In genomic region chr17:64497565-64498035, GRCh38 we compare ENCODE assay signal across 8 cellular contexts. TPM values are rescaled to one million over a fixed set of nuclear protein-coding genes. Genes with fewer than 3 reads are reported as not detected.
DNase-seq lines count a peak whose midpoint lies in the region; ATAC-seq, FAIRE-seq and TF ChIP-seq lines count a peak whose summit lies in the region.

No MANE protein-coding gene starts in this region.

- H3K9ac ChIP-seq in K562 (ENCODE audit: insufficient read depth in 1 of 2, low read depth in 2 of 2, low read length in 2 of 2), result peak overlapping the region; percentile 81 to 88; a peak in 3 of 4 replicates
- H3K9ac ChIP-seq in mucosa of rectum (ENCODE audit: low read depth in 1 of 2, low read length in 2 of 2), result peak overlapping the region; percentile 74 to 80

- H3K36me3 ChIP-seq in K562 (ENCODE audit: control insufficient read depth, insufficient read depth, low read length) (peaks cover 71% of the 10 kb centered on the region), mucosa of rectum (ENCODE audit: control insufficient read depth in 2 of 2, insufficient read depth in 2 of 2, low read length in 2 of 2) (peaks cover 47 to 48% of the 10 kb centered on the region in 2 donors)

- peak overlapping the region; percentile 85 for H3K4me2 ChIP-seq in K562 (ENCODE audit: insufficient read depth, low read length)

- no peak for TF ChIP-seq POLR2A in K562 (conservative IDR thresholded peaks at IDR 0.05)

- H3K9me3 ChIP-seq in K562 (replicated peaks; ENCODE audit: control insufficient read depth, insufficient read depth, low read depth, low read length) (no peaks in the 10 kb centered on the region), mucosa of rectum (ENCODE audit: control insufficient read depth in 2 of 2, low read length in 2 of 2) (no peaks in the 10 kb centered on the region)

- no peak overlapping the region for H2AFZ ChIP-seq in K562 (ENCODE audit: low read depth, low read length)

- no TSS peak for BruUV-seq in K562 (replicated peaks; lab: Mats Ljungman, UMichigan)

- H3K4me3 ChIP-seq in HL-60 (replicated peaks; ENCODE audit: insufficient read depth, low read length) (peak overlapping the region; percentile 75), K562 (peak overlapping the region; percentile 69), mucosa of rectum (ENCODE audit: low read length in 2 of 2) (peak overlapping the region; percentile 88)

- no peak for TF ChIP-seq RAD21 in K562 (CRISPR knock-in tag; conservative IDR thresholded peaks at IDR 0.05 in 1 of 2, IDR thresholded peaks at IDR 0.05 in 1 of 2)

- no peaks in the 10 kb centered on the region for H3K27me3 ChIP-seq in HL-60 (ENCODE audit: insufficient read depth, poor library complexity, severe bottlenecking)
- H3K27me3 ChIP-seq in K562 (ENCODE audit: control insufficient read depth in 2 of 2, insufficient read depth in 2 of 2, low read length in 2 of 2), result no peaks in the 10 kb centered on the region
- no peaks in the 10 kb centered on the region for H3K27me3 ChIP-seq in mucosa of rectum (ENCODE audit: control insufficient read depth in 2 of 2, insufficient read depth in 2 of 2, low read length in 2 of 2)

- POLR2A ChIA-PET in K562 (lab: Yijun Ruan, JAX), result interaction anchor here (0.6 to 6.8 kb wide), 20 partner anchors 8 to 720 kb away, joined by 3 to 114 read pairs (median 4); partner anchors contain the start of genes CEP95 and DDX5
- POLR2A ChIA-PET in GM10248 (lab: Yijun Ruan, JAX), result interaction anchor here (0.9 to 5.2 kb wide), 6 partner anchors 9 to 102 kb away, joined by 3 to 89 read pairs (median 4); partner anchors contain the start of genes CEP95 and DDX5

- peak; percentile 0 for ATAC-seq in K562

- CTCF ChIA-PET in K562 (lab: Yijun Ruan, JAX; ENCODE audit: low intra/inter-chr PET ratio), result interaction anchor here (1.2 to 2.3 kb wide), 4 partner anchors 76 to 191 kb away, joined by 4 to 10 read pairs (median 8); no protein-coding TSS in a partner anchor
- CTCF ChIA-PET in GM10248 (lab: Yijun Ruan, JAX), result interaction anchor here (1.0 to 5.9 kb wide), 10 partner anchors 9 to 152 kb away, joined by 3 to 33 read pairs (median 4); partner anchors contain the start of genes CEP95 and DDX5

- peaks cover 8% of the 10 kb centered on the region; the same call in 1 of the 2 replicates for H4K20me1 ChIP-seq in K562 (replicated peaks; ENCODE audit: control insufficient read depth, insufficient read depth, low read length)

- no peak for DNase-seq in HL-60 (ENCODE audit: low read depth in 1 of 2, low spot score in 1 of 2)
- no peak for DNase-seq in K562 (ENCODE audit: extremely low read depth in 1 of 4, low spot score in 3 of 4)
- DNase-seq in cerebellar cortex (ENCODE audit: low spot score), result no peak
- no peak for DNase-seq in GM10248 (ENCODE audit: extremely low spot score)
- no peak for DNase-seq in Ammon's horn (ENCODE audit: low spot score)
- no peak for DNase-seq in superior temporal gyrus (ENCODE audit: extremely low spot score)

- peak overlapping the region; percentile 84 for H3K27ac ChIP-seq in C4-2B
- H3K27ac ChIP-seq in HL-60 (replicated peaks), result peak overlapping the region; percentile 86
- H3K27ac ChIP-seq in K562 (ENCODE audit: extremely low read depth, low read depth, low read length), result peak overlapping the region; percentile 90
- H3K27ac ChIP-seq in mucosa of rectum (ENCODE audit: low read depth in 2 of 2, low read length in 2 of 2), result peak overlapping the region; percentile 89 to 90

- WGBS in K562 (ENCODE audit: insufficient coverage, low coverage, missing lambda C conversion rate), result 17% methylated on average over 4 of the region's 4 CpGs

- intact Hi-C loops in K562 (cut with micrococcal nuclease), result loop anchor here (1.0 to 2.0 kb wide), 3 partner anchors 77 to 152 kb away; no protein-coding TSS in a partner anchor

- peaks cover 69% of the 10 kb centered on the region for H3K79me2 ChIP-seq in K562 (ENCODE audit: control insufficient read depth, insufficient read depth, low read length)

- H3K4me1 ChIP-seq in K562 (replicated peaks in 1 of 2; ENCODE audit: control insufficient read depth in 2 of 2, insufficient read depth in 2 of 2, low read length in 2 of 2), result peaks cover 4 to 10% of the 10 kb centered on the region in 2 experiments; a peak in 3 of 5 replicates
- H3K4me1 ChIP-seq in mucosa of rectum (ENCODE audit: control insufficient read depth in 2 of 2, insufficient read depth in 2 of 2, low read length in 2 of 2), result peaks cover 24 to 27% of the 10 kb centered on the region in 2 donors

- no peak for TF ChIP-seq EP300 in K562 (IDR thresholded peaks at IDR 0.05; ENCODE audit: low read length)

- H3K9me1 ChIP-seq in K562 (ENCODE audit: control insufficient read depth, insufficient read depth, low read length), result no peaks in the 10 kb centered on the region

- in situ Hi-C loops in K562 (cut with MboI), result no loop called here

- FAIRE-seq in K562 (lab: Jason Lieb, UNC), result no peak

- TF ChIP-seq CTCF in C4-2B (conservative IDR thresholded peaks at IDR 0.05) (peak; percentile 47), HL-60 (IDR thresholded peaks at IDR 0.05; ENCODE audit: insufficient read depth, low read length) (no peak), K562 (IDR thresholded peaks at IDR 0.05 in 2 of 3, conservative IDR thresholded peaks at IDR 0.05 in 1 of 3; ENCODE audit: insufficient read depth in 2 of 3, low read depth in 1 of 3, low read length in 3 of 3) (no peak; a peak in 1 of 6 replicates), GM10248 (IDR thresholded peaks at IDR 0.05; ENCODE audit: control extremely low read depth, extremely low read depth, low read depth, missing control alignments) (no peak)

RNA-seq across cellular contexts. Expression of gene POLG2, which starts 0.7 kb away (rescaled TPM):
- 92.4 and 167 TPM in 2 replicates for total RNA-seq in K562 (2011; cell fraction: chromatin; rRNA removed; ENCODE audit: low replicate concordance)
- 66.1 and 68.5 TPM in 2 replicates for total RNA-seq in K562 (2011; cell fraction: nucleolus; rRNA removed)
- total RNA-seq in K562 (2011; cell fraction: nucleoplasm; rRNA removed), result 74.9 and 93.0 TPM in 2 replicates
- 26.6 and 28.8 TPM in 2 replicates for total RNA-seq in K562 (2014; rRNA removed)
- 34.9 and 37.9 TPM in 2 replicates for total RNA-seq in K562 (2014; rRNA removed; fragmentation: Illumina TruSeq; extraction: Trizol)
- total RNA-seq in K562 (2015; rRNA removed; fragmentation: Illumina TruSeq; extraction: Trizol), result 36.4 and 37.0 TPM in 2 replicates
- 39.5 and 44.2 TPM in 2 replicates for total RNA-seq in K562 (2021)
- 42.8 and 44.8 TPM in 2 replicates for polyA plus RNA-seq in K562 (2011; rRNA removed)
- polyA plus RNA-seq in K562 (2011; cell fraction: cytosol; rRNA removed), result 7.8 and 17.8 TPM in 2 replicates
- polyA plus RNA-seq in K562 (2011; cell fraction: nucleus; rRNA removed), result 74.3 and 76.8 TPM in 2 replicates
- 32.5 and 35.4 TPM in 2 replicates for polyA plus RNA-seq in K562 (2012)
- 31.0 and 37.4 TPM in 2 replicates for polyA plus RNA-seq in K562 (2014; fragmentation: Illumina TruSeq; extraction: Trizol)
- polyA plus RNA-seq in K562 (2014; fragmentation: Nextera tagmentation; extraction: Ambion mirVana), result 10 to 100 TPM; 13.4 to 14.6 TPM
- polyA plus RNA-seq in K562 (2014; rRNA removed), result 41.1 and 43.0 TPM in 2 replicates
- polyA minus RNA-seq in K562 (2011; rRNA and poly(A)+ RNA removed), result 34.0 and 36.5 TPM in 2 replicates
- polyA minus RNA-seq in K562 (2011; cell fraction: cytosol; rRNA and poly(A)+ RNA removed), result 12.9 and 15.7 TPM in 2 replicates
- 56.1 and 86.0 TPM in 2 replicates for polyA minus RNA-seq in K562 (2011; cell fraction: nucleus; rRNA and poly(A)+ RNA removed)

RNA-seq across cellular contexts. Expression of gene DDX5, which starts 8.5 kb away (rescaled TPM):
- total RNA-seq in K562 (2011; cell fraction: chromatin; rRNA removed; ENCODE audit: low replicate concordance), result 1,248 and 2,950 TPM in 2 replicates
- 714 and 743 TPM in 2 replicates for total RNA-seq in K562 (2011; cell fraction: nucleolus; rRNA removed)
- 971 and 1,084 TPM in 2 replicates for total RNA-seq in K562 (2011; cell fraction: nucleoplasm; rRNA removed)
- total RNA-seq in K562 (2014; rRNA removed) (239 and 306 TPM in 2 replicates), K562 (2014; rRNA removed; fragmentation: Illumina TruSeq; extraction: Trizol) (411 and 440 TPM in 2 replicates), K562 (2015; rRNA removed; fragmentation: Illumina TruSeq; extraction: Trizol) (386 and 426 TPM in 2 replicates), K562 (2021) (616 and 622 TPM in 2 replicates)
- polyA plus RNA-seq in K562 (2011; rRNA removed) (721 and 729 TPM in 2 replicates), K562 (2014; fragmentation: Illumina TruSeq; extraction: Trizol) (579 and 604 TPM in 2 replicates), K562 (2014; fragmentation: Nextera tagmentation; extraction: Ambion mirVana) (1,000 to 10,000 TPM in 1 of 2 experiments, 100 to 1,000 TPM in 1; 487 to 1,639 TPM), K562 (2014; rRNA removed) (1,331 and 1,452 TPM in 2 replicates)
- polyA plus RNA-seq in K562 (2011; cell fraction: cytosol; rRNA removed), result 392 and 499 TPM in 2 replicates
- 2,138 and 2,865 TPM in 2 replicates for polyA plus RNA-seq in K562 (2011; cell fraction: nucleus; rRNA removed)
- polyA plus RNA-seq in K562 (2012), result 332 and 354 TPM in 2 replicates
- polyA minus RNA-seq in K562 (2011; rRNA and poly(A)+ RNA removed), result 481 and 488 TPM in 2 replicates
- 167 and 272 TPM in 2 replicates for polyA minus RNA-seq in K562 (2011; cell fraction: cytosol; rRNA and poly(A)+ RNA removed)
- polyA minus RNA-seq in K562 (2011; cell fraction: nucleus; rRNA and poly(A)+ RNA removed), result 1,052 and 1,975 TPM in 2 replicates

RNA-seq across cellular contexts. Expression of gene CEP95, which starts 9.2 kb away (rescaled TPM):
- total RNA-seq in K562 (2011; cell fraction: chromatin; rRNA removed; ENCODE audit: low replicate concordance), result 138 and 394 TPM in 2 replicates
- total RNA-seq in K562 (2011; cell fraction: nucleolus; rRNA removed), result 72.7 and 85.0 TPM in 2 replicates
- total RNA-seq in K562 (2011; cell fraction: nucleoplasm; rRNA removed), result 132 and 153 TPM in 2 replicates
- total RNA-seq in K562 (2014; rRNA removed) (51.3 and 53.5 TPM in 2 replicates), K562 (2014; rRNA removed; fragmentation: Illumina TruSeq; extraction: Trizol) (71.8 and 80.0 TPM in 2 replicates), K562 (2015; rRNA removed; fragmentation: Illumina TruSeq; extraction: Trizol) (50.0 and 57.1 TPM in 2 replicates), K562 (2021) (48.0 and 48.3 TPM in 2 replicates)
- polyA plus RNA-seq in K562 (2011; rRNA removed) (80.7 and 83.4 TPM in 2 replicates), K562 (2014; fragmentation: Illumina TruSeq; extraction: Trizol) (54.4 and 56.9 TPM in 2 replicates), K562 (2014; fragmentation: Nextera tagmentation; extraction: Ambion mirVana) (10 to 100 TPM; 26.7 to 40.0 TPM), K562 (2014; rRNA removed) (61.0 and 75.0 TPM in 2 replicates)
- polyA plus RNA-seq in K562 (2011; cell fraction: cytosol; rRNA removed), result 9.7 and 20.4 TPM in 2 replicates
- 149 and 214 TPM in 2 replicates for polyA plus RNA-seq in K562 (2011; cell fraction: nucleus; rRNA removed)
- polyA plus RNA-seq in K562 (2012), result 34.4 and 59.0 TPM in 2 replicates
- polyA minus RNA-seq in K562 (2011; rRNA and poly(A)+ RNA removed), result 62.6 and 76.6 TPM in 2 replicates
- 27.3 and 27.7 TPM in 2 replicates for polyA minus RNA-seq in K562 (2011; cell fraction: cytosol; rRNA and poly(A)+ RNA removed)
- polyA minus RNA-seq in K562 (2011; cell fraction: nucleus; rRNA and poly(A)+ RNA removed), result 61.9 and 125 TPM in 2 replicates

RNA-seq across cellular contexts. Expression of gene MILR1, which starts 48.7 kb away (rescaled TPM):
- 10.8 and 12.0 TPM in 2 replicates for total RNA-seq in K562 (2011; cell fraction: chromatin; rRNA removed; ENCODE audit: low replicate concordance)
- total RNA-seq in K562 (2011; cell fraction: nucleolus; rRNA removed), result 5.0 and 6.2 TPM in 2 replicates
- 5.9 and 8.5 TPM in 2 replicates for total RNA-seq in K562 (2011; cell fraction: nucleoplasm; rRNA removed)
- total RNA-seq in K562 (2014; rRNA removed) (3.8 and 4.3 TPM in 2 replicates), K562 (2014; rRNA removed; fragmentation: Illumina TruSeq; extraction: Trizol) (7.5 and 8.7 TPM in 2 replicates), K562 (2015; rRNA removed; fragmentation: Illumina TruSeq; extraction: Trizol) (14.1 and 16.2 TPM in 2 replicates), K562 (2021) (4.1 and 4.7 TPM in 2 replicates)
- polyA plus RNA-seq in K562 (2011; rRNA removed) (5.6 and 9.7 TPM in 2 replicates), K562 (2014; fragmentation: Illumina TruSeq; extraction: Trizol) (13.3 and 14.7 TPM in 2 replicates), K562 (2014; fragmentation: Nextera tagmentation; extraction: Ambion mirVana) (1 to 10 TPM; 4.6 to 7.1 TPM), K562 (2014; rRNA removed) (7.1 and 7.8 TPM in 2 replicates)
- 4.1 and 8.7 TPM in 2 replicates for polyA plus RNA-seq in K562 (2011; cell fraction: cytosol; rRNA removed)
- 10.0 and 12.4 TPM in 2 replicates for polyA plus RNA-seq in K562 (2011; cell fraction: nucleus; rRNA removed)
- 9.0 and 64.8 TPM in 2 replicates for polyA plus RNA-seq in K562 (2012)
- 3.8 and 5.5 TPM in 2 replicates for polyA minus RNA-seq in K562 (2011; rRNA and poly(A)+ RNA removed)
- 1.8 TPM in 1 of 2 replicates, not detected in the other for polyA minus RNA-seq in K562 (2011; cell fraction: cytosol; rRNA and poly(A)+ RNA removed)
- polyA minus RNA-seq in K562 (2011; cell fraction: nucleus; rRNA and poly(A)+ RNA removed), result 2.2 and 5.1 TPM in 2 replicates
